19 cellular contexts compared by ENCODE assay signal in the genomic region with DNA sequence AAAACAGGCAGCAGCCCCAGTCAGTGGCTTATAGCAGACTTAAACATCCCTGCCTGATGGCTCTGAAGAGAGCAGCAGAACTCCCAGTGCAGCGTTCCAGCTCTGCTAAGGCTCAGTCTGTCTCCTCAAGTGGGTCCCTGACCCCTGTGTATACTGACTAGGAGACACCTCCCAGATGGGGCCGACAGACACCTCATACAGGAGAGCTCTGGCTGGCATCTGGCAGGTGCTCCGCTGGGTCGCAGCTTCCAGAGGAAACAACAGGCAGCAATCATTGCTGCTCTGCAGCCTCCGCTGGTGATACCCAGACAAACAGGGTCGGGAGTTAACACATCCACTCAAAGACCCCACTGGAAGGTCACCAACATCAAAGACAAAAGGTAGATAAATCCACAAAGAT.
A peak's percentile ranks its signal among the peaks of the same experiment; 100 is the strongest.
DNase-seq lines count a peak whose midpoint lies in the region; ATAC-seq, FAIRE-seq and TF ChIP-seq lines count a peak whose summit lies in the region.
"Had no signal": no experiment of that assay in that cellular context is flagged by ENCODE, and none has a peak within 500 bp of the region (broad histone marks: within the 10 kb centered on the region; RNA-seq: fewer than 3 reads in every experiment).

No MANE protein-coding gene starts in this region.

- H3K9ac ChIP-seq in H9 (ENCODE audit: extremely low read depth, insufficient read length, low read length) (no peak overlapping the region), kidney (ENCODE audit: low read length in 2 of 2) (no peak overlapping the region)

- H4K20me1 ChIP-seq in H9 (ENCODE audit: control insufficient read depth, insufficient read depth, insufficient read length) = no peaks in the 10 kb centered on the region
- peaks cover 28% of the 10 kb centered on the region for H4K20me1 ChIP-seq in osteoblast (ENCODE audit: insufficient read depth, low read length)

- H2BK5ac ChIP-seq in H9 (ENCODE audit: insufficient read length, low read length) = no peak overlapping the region

- no peak overlapping the region for H4K91ac ChIP-seq in H9 (ENCODE audit: insufficient read length, low read depth, low read length)

- no peak overlapping the region; a peak in 2 of 7 replicates for H3K27ac Mint-ChIP-seq in H9
- H3K27ac Mint-ChIP-seq in natural killer cell = no peak overlapping the region
- H3K27ac Mint-ChIP-seq: CD8-positive, alpha-beta T cell; HFFc6 had no signal

- peaks cover 3% of the 10 kb centered on the region; the same call in 1 of the 2 replicates for H3K4me1 ChIP-seq in H9 (ENCODE audit: insufficient read depth, low read length)
- H3K4me1 ChIP-seq in kidney (ENCODE audit: control insufficient read depth in 1 of 2, insufficient read depth in 1 of 2, low read depth in 1 of 2, low read length in 2 of 2) = peaks cover 0 to 5% of the 10 kb centered on the region in 2 donors
- H3K4me1 ChIP-seq in osteoblast (ENCODE audit: insufficient read depth, low read length) = peaks cover 2% of the 10 kb centered on the region

- H4K8ac ChIP-seq in H9 (replicated peaks; ENCODE audit: insufficient read length, low read depth, low read length) = no peak overlapping the region

- peak; percentile 30 for DNase-seq in H9
- peak; percentile 74 for DNase-seq in NCI-H2171 treated with DMSO at 0.1 percent for 48 hours (lab: John Stamatoyannopoulos, UW)
- peak; percentile 33 for DNase-seq in kidney
- peak; percentile 62 for DNase-seq in posterior vena cava (ENCODE audit: low spot score)
- no peak for DNase-seq in natural killer cell
- DNase-seq in osteoblast (ENCODE audit: insufficient read length, low spot score, missing footprints) = no peak
- DNase-seq in D721Med (ENCODE audit: insufficient read length, low spot score) = no peak
- DNase-seq in H54 (ENCODE audit: insufficient read length, low spot score) = no peak
- DNase-seq: C1 segment of cervical spinal cord; CD4-positive, CD25-positive, alpha-beta regulatory T cell; CD8-positive, alpha-beta T cell; DMS53; DMS79 treated with DMSO at 0.1 percent for 48 hours; GF-D8; HFFc6 had no signal

- TF ChIP-seq CTCF in H9 (conservative IDR thresholded peaks at IDR 0.05) (no peak), kidney (IDR thresholded peaks at IDR 0.05; ENCODE audit: borderline replicate concordance, extremely low read depth, insufficient read depth) (no peak), natural killer cell (IDR thresholded peaks at IDR 0.05) (no peak), osteoblast (IDR thresholded peaks at IDR 0.05; ENCODE audit: extremely low read depth, low read depth, low read length) (no peak), D721Med (IDR thresholded peaks at IDR 0.05; ENCODE audit: insufficient read depth, missing control alignments) (no peak)

- H3K23me2 ChIP-seq in H9 (ENCODE audit: insufficient read length, low read depth, low read length, poor library complexity, severe bottlenecking) = no peaks in the 10 kb centered on the region

- no peak overlapping the region for H2BK12ac ChIP-seq in H9 (ENCODE audit: insufficient read length, low read depth, low read length)

- no peak overlapping the region for H3K4me3 ChIP-seq in kidney (ENCODE audit: low read length in 2 of 2)
- no peak overlapping the region for H3K4me3 ChIP-seq in osteoblast (ENCODE audit: insufficient read depth, low read length)
- H3K4me3 ChIP-seq: HAP-1 had no signal

- no peak overlapping the region for H3T11ph ChIP-seq in H9 (ENCODE audit: low read length)

- H3K18ac ChIP-seq in H9 (ENCODE audit: insufficient read length, low read depth, low read length) = no peak overlapping the region

- H3K4me3 Mint-ChIP-seq in H9 (no peak overlapping the region), natural killer cell (no peak overlapping the region)
- H3K4me3 Mint-ChIP-seq: CD8-positive, alpha-beta T cell; HFFc6 had no signal

- H3K27ac ChIP-seq in H9 (ENCODE audit: insufficient read length, low read depth, low read length) = no peak overlapping the region
- H3K27ac ChIP-seq in kidney (ENCODE audit: low read depth in 2 of 2, low read length in 2 of 2) = no peak overlapping the region
- H3K27ac ChIP-seq in osteoblast (ENCODE audit: low read depth, low read length) = no peak overlapping the region

- no peak overlapping the region for H2AK5ac ChIP-seq in H9 (ENCODE audit: insufficient read length, low read length)

- H3K9me3 Mint-ChIP-seq in H9 (peaks cover 14 to 32% of the 10 kb centered on the region in 2 experiments), natural killer cell (peaks cover 0 to 5% of the 10 kb centered on the region in 2 donors)

- no peak overlapping the region for H2AFZ ChIP-seq in H9 (ENCODE audit: low read length)
- no peak overlapping the region for H2AFZ ChIP-seq in osteoblast (ENCODE audit: low read length)

- no peak overlapping the region for H2BK20ac ChIP-seq in H9 (ENCODE audit: low read depth, low read length, poor library complexity, severe bottlenecking)

- H4K5ac ChIP-seq in H9 (ENCODE audit: insufficient read length, low read depth, low read length) = no peak overlapping the region

- H3K4me1 Mint-ChIP-seq in H9 (peaks cover 25 to 47% of the 10 kb centered on the region in 2 experiments), natural killer cell (peaks cover 35 to 50% of the 10 kb centered on the region in 2 donors)

- no peak overlapping the region for H2BK15ac ChIP-seq in H9 (ENCODE audit: low read depth, low read length)

- H3K4ac ChIP-seq in H9 (ENCODE audit: low read depth, low read length) = no peak overlapping the region

- no peak for FAIRE-seq in kidney (lab: Jason Lieb, UNC)
- no peak for FAIRE-seq in D721Med (lab: Jason Lieb, UNC)
- FAIRE-seq in H54 (lab: Jason Lieb, UNC) = no peak
- FAIRE-seq: GM12891, GM18507, H1 had no signal

- WGBS in H9 (ENCODE audit: extremely low coverage, insufficient read length, low lambda C conversion rate) = no CpG with 5 or more reads among the region's 6 CpGs

- no peak overlapping the region for H3K14ac ChIP-seq in H9 (ENCODE audit: insufficient read depth, low read length)

- no peak overlapping the region for H3K56ac ChIP-seq in H9 (ENCODE audit: insufficient read length, low read depth, low read length)

- H3K27me3 Mint-ChIP-seq in H9 (ENCODE audit: low read depth) (no peaks in the 10 kb centered on the region), natural killer cell (ENCODE audit: low read depth in 2 of 2) (no peaks in the 10 kb centered on the region)
- H3K27me3 Mint-ChIP-seq: CD4-positive, CD25-positive, alpha-beta regulatory T cell had no signal

- ATAC-seq in natural killer cell = no peak
- ATAC-seq: CD8-positive, alpha-beta T cell had no signal

- peaks cover 26 to 44% (median 42%) of the 10 kb centered on the region in 3 experiments for H3K36me3 Mint-ChIP-seq in H9 (ENCODE audit: insufficient read depth in 1 of 3, low read depth in 3 of 3)
- peaks cover 10% of the 10 kb centered on the region for H3K36me3 Mint-ChIP-seq in natural killer cell

- H3K27me3 ChIP-seq in H9 (ENCODE audit: insufficient read depth, low read length) = no peaks in the 10 kb centered on the region
- H3K27me3 ChIP-seq in osteoblast (ENCODE audit: insufficient read depth, low read length) = no peaks in the 10 kb centered on the region

- peaks cover 4% of the 10 kb centered on the region for H3K79me1 ChIP-seq in H9 (ENCODE audit: insufficient read depth, low read depth, low read length, poor library complexity, severe bottlenecking)

- H3K23ac ChIP-seq in H9 (ENCODE audit: insufficient read length, low read depth, low read length) = no peak overlapping the region

- H3K4me2 ChIP-seq in H9 (ENCODE audit: insufficient read depth, insufficient read length, low read length) (no peak overlapping the region), osteoblast (ENCODE audit: insufficient read depth, low read length) (no peak overlapping the region)

- TF ChIP-seq POLR2A in H54 (IDR thresholded peaks at IDR 0.05; ENCODE audit: low read depth, low read length) = no peak

- H2BK120ac ChIP-seq in H9 (ENCODE audit: low read depth, low read length, poor library complexity, severe bottlenecking) = no peak overlapping the region

- H3K36me3 ChIP-seq in kidney (ENCODE audit: control insufficient read depth in 1 of 2, insufficient read depth in 2 of 2, low read length in 2 of 2) (no peaks in the 10 kb centered on the region), osteoblast (ENCODE audit: insufficient read depth, low read length) (no peaks in the 10 kb centered on the region)
- H3K36me3 ChIP-seq: HAP-1 had no signal

- H3K9me3 ChIP-seq in H9 (ENCODE audit: control insufficient read depth, low read depth, low read length) (no peaks in the 10 kb centered on the region), kidney (ENCODE audit: control insufficient read depth in 1 of 2, low read length in 2 of 2) (peaks cover 0 to 9% of the 10 kb centered on the region in 2 donors), osteoblast (ENCODE audit: low read depth, low read length) (no peaks in the 10 kb centered on the region)

- intact Hi-C loops in kidney (cut with DNase I) = no loop called here
- intact Hi-C loops in posterior vena cava (cut with DNase I) = no loop called here
- intact Hi-C loops in natural killer cell (cut with micrococcal nuclease) = no loop called here

- H3K79me2 ChIP-seq in H9 (ENCODE audit: insufficient read depth, low read length) = peaks cover 17% of the 10 kb centered on the region; the same call in 1 of the 2 replicates
- H3K79me2 ChIP-seq in osteoblast (ENCODE audit: insufficient read depth, low read length) = peaks cover 70% of the 10 kb centered on the region

Comparison
In these comparisons a context has a peak if more than half of its experiments do, and no peak if none do; other contexts are left out.
1. DNase-seq: peak in H9 (single experiment), NCI-H2171 treated with DMSO at 0.1 percent for 48 hours (single experiment), kidney (single experiment) and posterior vena cava (single experiment); none in natural killer cell (single experiment), osteoblast (single experiment), D721Med (single experiment) and H54 (single experiment).